8 cellular contexts compared by ENCODE assay signal in the genomic region with DNA sequence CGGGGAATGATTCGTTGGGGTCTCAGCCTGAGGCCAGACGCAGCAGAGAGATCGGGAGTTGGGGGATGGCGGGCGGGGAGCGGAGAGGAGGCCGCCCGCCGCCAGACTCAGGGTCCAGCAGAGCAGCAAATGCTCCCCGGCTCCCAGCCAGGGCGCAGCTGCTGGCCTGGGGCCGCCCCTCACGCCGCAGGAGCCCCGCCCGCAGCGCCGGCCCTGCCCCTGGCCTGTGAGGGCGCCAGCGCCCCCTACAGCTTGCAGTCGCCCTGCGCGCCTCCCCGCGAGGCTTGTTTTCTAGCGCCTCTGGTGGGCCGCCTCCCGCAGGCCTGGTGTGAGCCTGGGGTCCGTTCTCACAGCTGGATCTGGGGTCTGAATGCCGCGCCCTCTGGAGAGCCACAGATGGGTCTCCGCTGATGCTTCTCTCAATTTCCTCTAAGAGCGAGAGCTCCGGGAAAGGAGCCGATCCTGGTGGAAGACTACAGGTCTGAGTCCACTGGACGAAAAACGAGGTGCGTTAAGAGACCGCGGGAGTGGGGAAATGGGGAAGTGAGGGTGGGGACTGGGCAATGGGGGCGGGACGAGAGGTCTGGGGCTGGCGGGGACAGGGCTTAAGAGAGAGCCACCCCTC. TPM values are rescaled to one million over a fixed set of nuclear protein-coding genes. Genes with fewer than 3 reads are reported as not detected.
A peak's percentile ranks its signal among the peaks of the same experiment; 100 is the strongest.
DNase-seq lines count a peak whose midpoint lies in the region; ATAC-seq and TF ChIP-seq lines count a peak whose summit lies in the region.

No MANE protein-coding gene starts in this region.

- peak overlapping the region; percentile 40 for H3K4ac ChIP-seq in trophoblast cell (ENCODE audit: low read depth, low read length)

- H2BK120ac ChIP-seq in trophoblast cell (ENCODE audit: insufficient read depth, low read length, poor library complexity) = no peak overlapping the region

- intact Hi-C loops in transverse colon (cut with DNase I; ENCODE audit: low total_unique reads) = loop anchor here (10.0 kb wide), 1 partner anchor 1138 kb away; no protein-coding TSS in a partner anchor

- in situ Hi-C loops in transverse colon (cut with MboI; ENCODE audit: low pct_ligation_motif_present in 1 of 4, low pct_unique_long_range_greater_than_20kb in 1 of 4, low sequenced_read_pairs in 3 of 4) = no loop called here

- H2AK5ac ChIP-seq in trophoblast cell (ENCODE audit: low read length) = no peak overlapping the region

- peak overlapping the region; percentile 97 for H4K12ac ChIP-seq in trophoblast cell (ENCODE audit: low read depth, low read length)

- no peak overlapping the region for H3K23ac ChIP-seq in trophoblast cell (ENCODE audit: low read length)

- peak overlapping the region; percentile 77 for H3K14ac ChIP-seq in trophoblast cell (ENCODE audit: low read length)

- H3K36me3 ChIP-seq in cardiac muscle cell (no peaks in the 10 kb centered on the region), trophoblast cell (ENCODE audit: control insufficient read depth in 1 of 2, insufficient read depth in 2 of 2, low read length in 2 of 2) (no peaks in the 10 kb centered on the region), transverse colon (no peaks in the 10 kb centered on the region)

- peak overlapping the region; percentile 81 for H3K18ac ChIP-seq in trophoblast cell (ENCODE audit: low read length)

- peak; percentile 94 for TF ChIP-seq CTCF in GM12872 (IDR thresholded peaks at IDR 0.05; ENCODE audit: insufficient read depth, low read depth, low read length)
- TF ChIP-seq CTCF in cardiac muscle cell (IDR thresholded peaks at IDR 0.05; ENCODE audit: low read depth, low read length) = peak; percentile 98
- TF ChIP-seq CTCF in transverse colon (IDR thresholded peaks at IDR 0.05) = peak; percentile 84 to 99 (median 98)

- TF ChIP-seq EP300 in transverse colon (IDR thresholded peaks at IDR 0.05; ENCODE audit: low read depth) = no peak

- H3K4me1 ChIP-seq in cardiac muscle cell (ENCODE audit: low read depth) = no peaks in the 10 kb centered on the region
- H3K4me1 ChIP-seq in trophoblast cell (ENCODE audit: control insufficient read depth in 1 of 2, insufficient read depth in 2 of 2, low read length in 2 of 2) = peaks cover 2% of the 10 kb centered on the region in 2 experiments
- peaks cover 5 to 24% (median 13%) of the 10 kb centered on the region in 4 donors for H3K4me1 ChIP-seq in transverse colon

- WGBS in trophoblast cell (ENCODE audit: extremely low coverage, insufficient coverage, insufficient read length) = no CpG with 5 or more reads among the region's 44 CpGs
- 0 to 1% methylated on average over 8 to 41 of the region's 44 CpGs for WGBS in transverse colon (ENCODE audit: low coverage in 1 of 2), 2 donors

- H2AFZ ChIP-seq in trophoblast cell (ENCODE audit: insufficient read depth, low read length, poor library complexity) = peak overlapping the region; percentile 62

- peaks cover 2% of the 10 kb centered on the region for H3K79me2 ChIP-seq in trophoblast cell (ENCODE audit: control insufficient read depth, insufficient read depth, low read length, poor library complexity)

- H4K91ac ChIP-seq in trophoblast cell (ENCODE audit: low read depth, low read length) = peak overlapping the region; percentile 90

- H3K27ac ChIP-seq in cardiac muscle cell (peak overlapping the region; percentile 57), trophoblast cell (ENCODE audit: low read depth, low read length) (peak overlapping the region; percentile 56), transverse colon (peak overlapping the region; percentile 86 to 90 (median 88))

- H3K79me1 ChIP-seq in trophoblast cell (ENCODE audit: low read length) = peaks cover 8% of the 10 kb centered on the region

- H3K4me3 ChIP-seq in cardiac muscle cell (peak overlapping the region; percentile 44), trophoblast cell (ENCODE audit: low read depth, low read length) (peak overlapping the region; percentile 71), transverse colon (peak overlapping the region; percentile 26 to 61 (median 51))

- H3K4me2 ChIP-seq in trophoblast cell (ENCODE audit: low read length) = peak overlapping the region; percentile 98

- peak overlapping the region; percentile 74 for H3K9ac ChIP-seq in trophoblast cell (ENCODE audit: low read length)

- no peaks in the 10 kb centered on the region for H3K27me3 ChIP-seq in cardiac muscle cell
- no peaks in the 10 kb centered on the region for H3K27me3 ChIP-seq in trophoblast cell (ENCODE audit: insufficient read depth, low read length)
- H3K27me3 ChIP-seq in transverse colon = no peaks in the 10 kb centered on the region

- H4K8ac ChIP-seq in trophoblast cell (ENCODE audit: low read depth, low read length) = peak overlapping the region; percentile 97

- no peak overlapping the region for H2BK12ac ChIP-seq in trophoblast cell (ENCODE audit: low read length)

- peak; percentile 89 for TF ChIP-seq POLR2A in transverse colon (IDR thresholded peaks at IDR 0.05)

- H3K9me3 ChIP-seq in cardiac muscle cell (ENCODE audit: low read depth) (no peaks in the 10 kb centered on the region), trophoblast cell (ENCODE audit: insufficient read depth, low read depth, low read length) (peaks cover 1% of the 10 kb centered on the region), transverse colon (no peaks in the 10 kb centered on the region)

- H2BK5ac ChIP-seq in trophoblast cell (ENCODE audit: low read depth, low read length, poor library complexity) = peak overlapping the region; percentile 86

- ATAC-seq in HG02610 (IDR thresholded peaks at IDR 0.05; ENCODE audit: unreplicated experiment) = peak; percentile 91

- DNase-seq in NCI-H1048 (lab: John Stamatoyannopoulos, UW) (peak; percentile 81), SKM-1 treated with dmso at 0.1 percent for 144 hours (lab: John Stamatoyannopoulos, UW; ENCODE audit: unreplicated experiment) (peak; percentile 85), cardiac muscle cell (ENCODE audit: low read depth in 1 of 2, low spot score in 1 of 2) (peak; percentile 94 to 96), trophoblast cell (peak; percentile 95 to 98), transverse colon (peak; percentile 97)
- peak; percentile 90 for DNase-seq in activated naive CD8-positive, alpha-beta T cell treated with anti-CD3 and anti-CD28 coated beads, Interleukin-2, amount 50 U/mL, for 16 hours (ENCODE audit: low read depth, low spot score)

RNA-seq across cellular contexts. Expression of a gene that starts 29.9 kb away (rescaled TPM):
- 0.11 and 0.12 TPM in 2 replicates for total RNA-seq in cardiac muscle cell
- polyA plus RNA-seq in cardiac muscle cell = 0.05 and 0.20 TPM in 2 replicates
- 1.2 and 1.3 TPM in 2 replicates for polyA plus RNA-seq in trophoblast cell (2013)
- total RNA-seq in transverse colon = 10 to 100 TPM in 2 of 4 donors, 1 to 10 TPM in 2; 9.4 to 14.4 (median 9.9) TPM

Comparison
In these comparisons a context has a peak if more than half of its experiments do, and no peak if none do; other contexts are left out.
1. Peak in every context shown above with its lines: DNase-seq, ATAC-seq, H3K4me3 ChIP-seq and H3K27ac ChIP-seq.